ENCODE assay signal across 9 cellular contexts in the genomic region with DNA sequence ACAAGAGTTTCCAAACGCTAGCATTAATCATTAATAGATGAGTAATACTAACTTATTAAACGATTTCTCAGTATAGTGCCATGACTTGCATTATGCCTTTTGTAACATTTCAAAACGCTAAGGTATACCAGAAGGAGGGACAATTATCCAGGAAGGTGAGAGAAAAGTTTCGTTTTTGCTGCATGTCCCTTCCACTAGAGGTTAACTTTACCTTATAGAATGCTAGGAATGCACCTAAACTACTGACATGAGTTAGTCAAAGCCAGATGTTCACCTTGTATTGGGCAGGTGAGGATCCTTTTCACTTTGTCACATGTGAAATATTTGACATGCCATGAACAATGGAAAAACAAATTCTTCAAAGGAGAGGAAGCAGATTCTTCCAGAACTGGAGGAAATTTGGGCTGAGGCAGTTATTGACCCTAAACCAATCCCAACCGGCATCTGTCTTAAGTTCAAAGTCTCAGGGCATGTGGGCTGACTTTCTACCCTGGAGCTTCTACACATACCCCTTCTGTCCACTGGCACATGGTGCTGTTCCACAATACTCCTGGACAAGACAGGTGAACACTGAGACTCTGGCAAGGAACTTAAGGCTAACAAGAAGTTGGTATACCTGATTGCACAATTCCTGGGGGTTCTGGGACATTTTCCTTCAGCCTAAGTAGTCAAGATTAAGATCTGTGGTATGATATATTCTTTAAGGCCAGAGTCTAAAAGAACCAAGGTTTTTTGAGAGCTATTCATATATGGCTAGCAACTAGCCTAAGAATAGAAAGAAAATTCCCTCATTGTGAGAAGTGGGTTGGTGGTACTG. TPM values are rescaled to one million over a fixed set of nuclear protein-coding genes. Genes with fewer than 3 reads are reported as not detected.
DNase-seq lines count a peak whose midpoint lies in the region; TF ChIP-seq lines count a peak whose summit lies in the region.
"Had no signal": no experiment of that assay in that cellular context is flagged by ENCODE, and none has a peak within 500 bp of the region (broad histone marks: within the 10 kb centered on the region; RNA-seq: fewer than 3 reads in every experiment).

No MANE protein-coding gene starts in this region.

- no peaks in the 10 kb centered on the region for H3K9me2 ChIP-seq in Karpas-422 (replicated peaks; ENCODE audit: insufficient read depth, low read length)

- H3K9ac ChIP-seq in BLaER1 (peak overlapping the region; percentile 92), Karpas-422 (ENCODE audit: low read length) (no peak overlapping the region)

- H3K4me1 ChIP-seq in BLaER1 (peaks cover 52% of the 10 kb centered on the region), Karpas-422 (ENCODE audit: low read length) (peaks cover 35% of the 10 kb centered on the region)

- H4K20me1 ChIP-seq in BLaER1 (peaks cover 70% of the 10 kb centered on the region), Karpas-422 (ENCODE audit: insufficient read depth, low read depth, low read length) (no peaks in the 10 kb centered on the region)

- peaks cover 11% of the 10 kb centered on the region for H3K36me3 Mint-ChIP-seq in nephron progenitor cell (ENCODE audit: low read depth)

- H3K36me3 ChIP-seq in BLaER1 = peaks cover 37% of the 10 kb centered on the region
- no peaks in the 10 kb centered on the region for H3K36me3 ChIP-seq in Karpas-422 (ENCODE audit: insufficient read depth, low read length)

- H3K27me3 Mint-ChIP-seq in nephron progenitor cell (ENCODE audit: low read depth, poor library complexity) = peaks cover 43% of the 10 kb centered on the region

- no peaks in the 10 kb centered on the region; the same call in 1 of the 2 replicates for H3K9me3 ChIP-seq in BLaER1
- H3K9me3 ChIP-seq in Karpas-422 (ENCODE audit: low read length) = no peaks in the 10 kb centered on the region

- peaks cover 66% of the 10 kb centered on the region for H3K79me2 ChIP-seq in Karpas-422 (ENCODE audit: low read length)

- H3K4me3 ChIP-seq in BLaER1 (peak overlapping the region; percentile 85), Karpas-422 (ENCODE audit: low read length) (peak overlapping the region; percentile 68; the same call in 1 of the 2 replicates)

- peaks cover 18% of the 10 kb centered on the region for H3K4me1 Mint-ChIP-seq in nephron progenitor cell

- no peaks in the 10 kb centered on the region for H3K27me3 ChIP-seq in BLaER1
- no peaks in the 10 kb centered on the region for H3K27me3 ChIP-seq in Karpas-422 (ENCODE audit: low read length)

- peak overlapping the region; percentile 91 for H3K4me3 Mint-ChIP-seq in nephron progenitor cell

- H2AFZ ChIP-seq in Karpas-422 (ENCODE audit: low read length) = no peak overlapping the region

- H3K27ac Mint-ChIP-seq in nephron progenitor cell = no peak overlapping the region

- H3K27ac ChIP-seq in BLaER1 (peak overlapping the region; percentile 91; the same call in 1 of the 2 replicates), Karpas-422 (ENCODE audit: low read length) (peak overlapping the region; percentile 5; the same call in 1 of the 2 replicates), epithelial cell of prostate (peak overlapping the region; percentile 80)

- TF ChIP-seq CTCF in nephron progenitor cell (IDR thresholded peaks at IDR 0.05) = no peak

- DNase-seq in Karpas-422 (no peak), epithelial cell of prostate (ENCODE audit: low read depth, low spot score) (no peak), nephron progenitor cell (no peak), NCI-H1105 treated with DMSO at 0.1 percent for 48 hours (lab: John Stamatoyannopoulos, UW) (no peak), activated gamma-delta T cell (lab: John Stamatoyannopoulos, UW) (no peak), NCI-H1417 (lab: John Stamatoyannopoulos, UW) (no peak), mucosa of gallbladder (ENCODE audit: low spot score) (no peak)
- DNase-seq: activated CD4-positive, alpha-beta T cell treated with anti-CD3 and anti-CD28 coated beads, Interleukin-2, amount 50 U/mL, for 4 hours had no signal

- H3K4me2 ChIP-seq in BLaER1 (peak overlapping the region; percentile 94), Karpas-422 (ENCODE audit: low read depth, low read length, poor library complexity, severe bottlenecking) (peak overlapping the region; percentile 18)

- H3K9me3 Mint-ChIP-seq in nephron progenitor cell = no peaks in the 10 kb centered on the region

RNA-seq across cellular contexts. Expression of a gene that starts 2.5 kb away (rescaled TPM):
- 16.4 and 31.5 TPM in 2 replicates for total RNA-seq in Karpas-422 (2014; rRNA removed; shearing (Covaris generic); ENCODE audit: low replicate concordance)
- total RNA-seq in mucosa of gallbladder = 23.8 TPM

Comparison
In these comparisons a context has a peak if more than half of its experiments do, and no peak if none do; other contexts are left out.
1. H3K27ac ChIP-seq: peak in every context shown above with its lines; median percentile 91 in BLaER1; 80 in epithelial cell of prostate; 5 in Karpas-422.